2 cellular contexts compared by ENCODE assay signal in genomic region chr7:132122901-132123300, GRCh38.
TF ChIP-seq lines count a peak whose summit lies in the region.

No MANE protein-coding gene starts in this region.

TF ChIP-seq in IMR-90, 13 proteins besides CTCF, POLR2A, EP300 and RAD21:
- TF ChIP-seq RCOR1 (IDR thresholded peaks at IDR 0.05; ENCODE audit: insufficient replicate concordance, low read length) (no peak), BHLHE40 (IDR thresholded peaks at IDR 0.05; ENCODE audit: low read depth, low read length) (no peak), CEBPB (IDR thresholded peaks at IDR 0.05; ENCODE audit: low read depth, low read length) (no peak), MAFK (IDR thresholded peaks at IDR 0.05; ENCODE audit: low read depth, low read length) (no peak), MAZ (IDR thresholded peaks at IDR 0.05; ENCODE audit: borderline replicate concordance, low read depth, low read length) (no peak), FOS (IDR thresholded peaks at IDR 0.05; ENCODE audit: low read depth, low read length) (no peak), MXI1 (IDR thresholded peaks at IDR 0.05; ENCODE audit: borderline replicate concordance, low read depth, low read length) (no peak)
- TF ChIP-seq, protein P1, sequence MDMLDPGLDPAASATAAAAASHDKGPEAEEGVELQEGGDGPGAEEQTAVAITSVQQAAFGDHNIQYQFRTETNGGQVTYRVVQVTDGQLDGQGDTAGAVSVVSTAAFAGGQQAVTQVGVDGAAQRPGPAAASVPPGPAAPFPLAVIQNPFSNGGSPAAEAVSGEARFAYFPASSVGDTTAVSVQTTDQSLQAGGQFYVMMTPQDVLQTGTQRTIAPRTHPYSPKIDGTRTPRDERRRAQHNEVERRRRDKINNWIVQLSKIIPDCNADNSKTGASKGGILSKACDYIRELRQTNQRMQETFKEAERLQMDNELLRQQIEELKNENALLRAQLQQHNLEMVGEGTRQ (IDR thresholded peaks at IDR 0.05; ENCODE audit: low read depth, low read length) = no peak
- TF ChIP-seq, protein P2, sequence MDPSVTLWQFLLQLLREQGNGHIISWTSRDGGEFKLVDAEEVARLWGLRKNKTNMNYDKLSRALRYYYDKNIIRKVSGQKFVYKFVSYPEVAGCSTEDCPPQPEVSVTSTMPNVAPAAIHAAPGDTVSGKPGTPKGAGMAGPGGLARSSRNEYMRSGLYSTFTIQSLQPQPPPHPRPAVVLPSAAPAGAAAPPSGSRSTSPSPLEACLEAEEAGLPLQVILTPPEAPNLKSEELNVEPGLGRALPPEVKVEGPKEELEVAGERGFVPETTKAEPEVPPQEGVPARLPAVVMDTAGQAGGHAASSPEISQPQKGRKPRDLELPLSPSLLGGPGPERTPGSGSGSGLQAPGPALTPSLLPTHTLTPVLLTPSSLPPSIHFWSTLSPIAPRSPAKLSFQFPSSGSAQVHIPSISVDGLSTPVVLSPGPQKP (IDR thresholded peaks at IDR 0.05; ENCODE audit: borderline replicate concordance, low read depth, low read length) = no peak

TF ChIP-seq in H1, 55 proteins besides CTCF, POLR2A, EP300 and RAD21:
- no peak for TF ChIP-seq RXRA (IDR thresholded peaks at IDR 0.05; ENCODE audit: insufficient read depth, low read depth, low read length)
- TF ChIP-seq TAF1 (IDR thresholded peaks at IDR 0.05; ENCODE audit: low read depth, low read length) = no peak
- TF ChIP-seq SAP30 (IDR thresholded peaks at IDR 0.05; ENCODE audit: insufficient read depth, insufficient replicate concordance, low read length) = no peak
- TF ChIP-seq BRCA1 (IDR thresholded peaks at IDR 0.05; ENCODE audit: low read depth, low read length) = no peak
- no peak for TF ChIP-seq MAX (IDR thresholded peaks at IDR 0.05)
- TF ChIP-seq, protein P1 (IDR thresholded peaks at IDR 0.05; ENCODE audit: low read length) = no peak
- TF ChIP-seq ASH2L (IDR thresholded peaks at IDR 0.05; ENCODE audit: low read length) = no peak
- no peak for TF ChIP-seq POLR2AphosphoS5 (IDR thresholded peaks at IDR 0.05; ENCODE audit: low read depth, low read length)
- TF ChIP-seq SP1 (IDR thresholded peaks at IDR 0.05; ENCODE audit: low read depth, low read length) = no peak
- TF ChIP-seq SUZ12 (IDR thresholded peaks at IDR 0.05; ENCODE audit: low read length) = no peak
- TF ChIP-seq ATF3 (IDR thresholded peaks at IDR 0.05; ENCODE audit: insufficient read depth, low read depth, low read length) = no peak
- TF ChIP-seq NANOG (IDR thresholded peaks at IDR 0.05; ENCODE audit: insufficient read depth, low read depth, low read length, poor library complexity, severe bottlenecking) = no peak
